In the genomic region with DNA sequence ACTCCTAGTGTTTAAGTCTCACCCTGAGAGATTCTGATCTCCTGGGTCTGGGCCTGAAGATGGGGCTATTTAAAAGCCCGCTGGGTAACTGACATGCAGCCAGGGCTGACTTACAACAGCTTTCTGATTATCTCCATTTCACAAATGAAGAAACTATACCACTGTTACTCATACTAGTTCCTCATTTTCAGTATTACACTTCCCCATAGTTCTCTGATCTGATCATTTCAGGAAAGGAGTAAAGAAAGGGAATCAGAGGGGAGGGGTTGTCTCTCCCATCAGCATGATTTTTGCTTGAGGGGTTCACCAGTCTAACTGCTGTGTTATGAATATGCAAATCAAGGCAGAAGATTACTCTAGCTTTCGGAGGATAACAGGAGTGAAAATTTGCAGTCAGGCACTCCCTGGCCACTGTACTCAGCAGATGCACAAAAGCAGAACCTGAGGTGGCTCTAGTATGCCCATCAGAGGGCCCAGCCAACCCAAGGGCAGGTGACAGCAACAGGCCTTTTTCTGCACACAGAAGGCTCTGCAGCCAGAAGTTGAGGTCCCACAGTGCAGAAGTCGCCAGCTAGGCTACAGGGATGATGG, we compare ENCODE assay signal across 9 cellular contexts. TPM values are rescaled to one million over a fixed set of nuclear protein-coding genes. Genes with fewer than 3 reads are reported as not detected.
DNase-seq lines count a peak whose midpoint lies in the region; ATAC-seq and TF ChIP-seq lines count a peak whose summit lies in the region.
"Had no signal": no experiment of that assay in that cellular context is flagged by ENCODE, and none has a peak within 500 bp of the region (broad histone marks: within the 10 kb centered on the region; RNA-seq: fewer than 3 reads in every experiment).

No MANE protein-coding gene starts in this region.

- H3K27me3 Mint-ChIP-seq in activated CD4-positive, alpha-beta memory T cell treated with anti-CD3 and anti-CD28 coated beads for 36 hours = no peaks in the 10 kb centered on the region
- no peaks in the 10 kb centered on the region for H3K27me3 Mint-ChIP-seq in activated CD4-positive, alpha-beta memory T cell treated with anti-CD3 and anti-CD28 coated beads, Interleukin-2, amount 10 ng/mL, durations not matched to agents 7 days and 5 days

- peak overlapping the region; percentile 38 for H3K27ac Mint-ChIP-seq in activated CD4-positive, alpha-beta memory T cell treated with anti-CD3 and anti-CD28 coated beads for 36 hours
- no peak overlapping the region for H3K27ac Mint-ChIP-seq in activated CD4-positive, alpha-beta memory T cell treated with anti-CD3 and anti-CD28 coated beads, Interleukin-2, amount 10 ng/mL, durations not matched to agents 7 days and 5 days

- no peak overlapping the region for H3K4me3 Mint-ChIP-seq in activated CD4-positive, alpha-beta memory T cell treated with anti-CD3 and anti-CD28 coated beads for 36 hours
- no peak overlapping the region for H3K4me3 Mint-ChIP-seq in activated CD4-positive, alpha-beta memory T cell treated with anti-CD3 and anti-CD28 coated beads, Interleukin-2, amount 10 ng/mL, durations not matched to agents 7 days and 5 days

- ATAC-seq in HG02970 (IDR thresholded peaks at IDR 0.05; ENCODE audit: low FRiP score, unreplicated experiment) = peak; percentile 56
- ATAC-seq in sciatic nerve = peak; percentile 45
- no peak for ATAC-seq in SK-N-SH treated with all-trans-retinoic acid at 6 μM for 48 hours
- ATAC-seq: Panc1 had no signal

- H3K36me3 Mint-ChIP-seq in activated CD4-positive, alpha-beta memory T cell treated with anti-CD3 and anti-CD28 coated beads for 36 hours = no peaks in the 10 kb centered on the region
- no peaks in the 10 kb centered on the region for H3K36me3 Mint-ChIP-seq in activated CD4-positive, alpha-beta memory T cell treated with anti-CD3 and anti-CD28 coated beads, Interleukin-2, amount 10 ng/mL, durations not matched to agents 7 days and 5 days (ENCODE audit: low read depth)

- CTCF ChIA-PET in activated CD4-positive, alpha-beta memory T cell treated with anti-CD3 and anti-CD28 coated beads for 36 hours (lab: Charles Lee) = interaction anchor here (0.6 to 3.5 kb wide), 7 partner anchors 9 to 377 kb away, joined by 3 to 17 read pairs (median 3); partner anchors contain the start of gene DAPK2
- CTCF ChIA-PET in activated CD4-positive, alpha-beta memory T cell treated with anti-CD3 and anti-CD28 coated beads, Interleukin-2, amount 10 ng/mL, durations not matched to agents 7 days and 5 days (lab: Charles Lee) = interaction anchor here (2.7 kb wide), 1 partner anchor 60 kb away, joined by 5 read pairs; the partner anchor contains the start of gene DAPK2

- peaks cover 13% of the 10 kb centered on the region for H3K4me1 Mint-ChIP-seq in activated CD4-positive, alpha-beta memory T cell treated with anti-CD3 and anti-CD28 coated beads for 36 hours (ENCODE audit: low read depth)
- H3K4me1 Mint-ChIP-seq in activated CD4-positive, alpha-beta memory T cell treated with anti-CD3 and anti-CD28 coated beads, Interleukin-2, amount 10 ng/mL, durations not matched to agents 7 days and 5 days = peaks cover 16% of the 10 kb centered on the region

- intact Hi-C loops in activated CD4-positive, alpha-beta memory T cell treated with anti-CD3 and anti-CD28 coated beads for 36 hours (cut with micrococcal nuclease) = loop anchor here (1.0 to 5.0 kb wide), 4 partner anchors 16 to 60 kb away; partner anchors contain the start of gene DAPK2
- intact Hi-C loops in sciatic nerve (cut with DNase I) = no loop called here

- POLR2A ChIA-PET in activated CD4-positive, alpha-beta memory T cell treated with anti-CD3 and anti-CD28 coated beads for 36 hours (lab: Charles Lee) = interaction anchor here (0.7 to 1.5 kb wide), 4 partner anchors 16 to 27 kb away, joined by 3 to 5 read pairs (median 4); no protein-coding TSS in a partner anchor
- POLR2A ChIA-PET in activated CD4-positive, alpha-beta memory T cell treated with anti-CD3 and anti-CD28 coated beads, Interleukin-2, amount 10 ng/mL, durations not matched to agents 7 days and 5 days (lab: Charles Lee) = no interaction called here

- no peaks in the 10 kb centered on the region for H3K9me3 Mint-ChIP-seq in activated CD4-positive, alpha-beta memory T cell treated with anti-CD3 and anti-CD28 coated beads for 36 hours
- H3K9me3 Mint-ChIP-seq in activated CD4-positive, alpha-beta memory T cell treated with anti-CD3 and anti-CD28 coated beads, Interleukin-2, amount 10 ng/mL, durations not matched to agents 7 days and 5 days = no peaks in the 10 kb centered on the region

- peak; percentile 20 for DNase-seq in activated CD4-positive, alpha-beta memory T cell treated with anti-CD3 and anti-CD28 coated beads for 36 hours
- DNase-seq in activated CD4-positive, alpha-beta memory T cell treated with anti-CD3 and anti-CD28 coated beads, Interleukin-2, amount 10 ng/mL, durations not matched to agents 7 days and 5 days = no peak
- DNase-seq in RPMI8226 = peak; percentile 38
- peak; percentile 52 for DNase-seq in sciatic nerve (ENCODE audit: low spot score)
- DNase-seq in AG08395 (ENCODE audit: low spot score) = no peak
- no peak for DNase-seq in activated CD4-positive, CD25-positive, alpha-beta regulatory T cell (lab: John Stamatoyannopoulos, UW)

TF ChIP-seq in SK-N-SH treated with all-trans-retinoic acid at 6 μM for 48 hours, 23 proteins besides CTCF, POLR2A, EP300 and RAD21:
- no peak for TF ChIP-seq ZNF8 (CRISPR knock-in tag; IDR thresholded peaks at IDR 0.05)
- no peak for TF ChIP-seq RARB (CRISPR knock-in tag; IDR thresholded peaks at IDR 0.05)
- no peak for TF ChIP-seq ISL1 (CRISPR knock-in tag; IDR thresholded peaks at IDR 0.05)
- TF ChIP-seq PPARA (CRISPR knock-in tag; IDR thresholded peaks at IDR 0.05; ENCODE audit: borderline replicate concordance) = no peak
- TF ChIP-seq TSHZ2 (CRISPR knock-in tag; IDR thresholded peaks at IDR 0.05) = no peak
- no peak for TF ChIP-seq ZNF70 (CRISPR knock-in tag; IDR thresholded peaks at IDR 0.05)
- no peak for TF ChIP-seq CREB5 (CRISPR knock-in tag; IDR thresholded peaks at IDR 0.05; ENCODE audit: low read depth)
- TF ChIP-seq BACH2 (CRISPR knock-in tag; IDR thresholded peaks at IDR 0.05; ENCODE audit: borderline replicate concordance) = no peak
- TF ChIP-seq CSRNP3 (CRISPR knock-in tag; IDR thresholded peaks at IDR 0.05) = no peak

RNA-seq across cellular contexts. Expression of gene DAPK2, which starts 59.4 kb away (rescaled TPM):
- under 1 TPM; 0.81 to 0.87 TPM for total RNA-seq in activated CD4-positive, alpha-beta memory T cell treated with anti-CD3 and anti-CD28 coated beads for 36 hours
- total RNA-seq in activated CD4-positive, alpha-beta memory T cell treated with anti-CD3 and anti-CD28 coated beads, Interleukin-2, amount 10 ng/mL, durations not matched to agents 7 days and 5 days = 1 to 10 TPM; 3.2 to 3.7 TPM
- total RNA-seq in sciatic nerve = 36.9 TPM

Comparison
In these comparisons a context has a peak if more than half of its experiments do, and no peak if none do; other contexts are left out.
1. DNase-seq: peak in activated CD4-positive, alpha-beta memory T cell treated with anti-CD3 and anti-CD28 coated beads for 36 hours (single experiment), RPMI8226 (single experiment) and sciatic nerve (single experiment); none in activated CD4-positive, alpha-beta memory T cell treated with anti-CD3 and anti-CD28 coated beads, Interleukin-2, amount 10 ng/mL, durations not matched to agents 7 days and 5 days (single experiment), AG08395 (single experiment) and activated CD4-positive, CD25-positive, alpha-beta regulatory T cell (0 of 4).